In the genomic region with DNA sequence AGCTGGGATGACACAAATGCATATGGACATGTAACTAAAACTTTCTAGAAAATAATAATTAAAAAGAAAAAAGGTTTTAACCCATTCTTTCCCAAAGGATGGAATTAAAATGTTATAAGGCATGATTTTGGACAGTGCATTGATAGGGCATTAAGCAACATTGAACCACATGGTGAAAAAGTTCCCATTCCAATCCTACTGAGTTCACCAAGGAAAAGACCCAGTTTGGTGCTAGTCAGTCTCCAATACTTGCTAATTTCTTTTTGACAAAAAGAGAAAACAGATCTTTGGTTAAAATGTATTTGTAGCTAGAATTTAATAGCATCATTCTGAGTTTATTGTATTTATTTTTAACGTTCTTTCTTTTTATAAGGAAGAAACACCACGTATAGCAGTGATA, we compare ENCODE assay signal across 14 cellular contexts. TPM values are rescaled to one million over a fixed set of nuclear protein-coding genes. Genes with fewer than 3 reads are reported as not detected.
DNase-seq lines count a peak whose midpoint lies in the region; ATAC-seq and TF ChIP-seq lines count a peak whose summit lies in the region.
"Had no signal": no experiment of that assay in that cellular context is flagged by ENCODE, and none has a peak within 500 bp of the region (broad histone marks: within the 10 kb centered on the region; RNA-seq: fewer than 3 reads in every experiment).

No MANE protein-coding gene starts in this region.

- H3K27me3 ChIP-seq in left ventricle myocardium inferior (ENCODE audit: low read depth) (no peaks in the 10 kb centered on the region), osteoblast (ENCODE audit: insufficient read depth, low read length) (no peaks in the 10 kb centered on the region), upper lobe of left lung (no peaks in the 10 kb centered on the region), neuronal stem cell (ENCODE audit: control insufficient read depth in 3 of 3, insufficient read depth in 3 of 3, low read depth in 1 of 3, low read length in 3 of 3) (no peaks in the 10 kb centered on the region), PC-9 (ENCODE audit: insufficient read depth, low read depth) (no peaks in the 10 kb centered on the region)
- no peaks in the 10 kb centered on the region for H3K27me3 ChIP-seq in CD8-positive, alpha-beta T cell (ENCODE audit: insufficient read depth, low read length)

- DNase-seq in left ventricle myocardium inferior (no peak), Right ventricle myocardium superior (no peak), OCI-LY7 (ENCODE audit: low spot score) (no peak), osteoblast (ENCODE audit: insufficient read length, low spot score, missing footprints) (no peak), upper lobe of left lung (no peak), neuronal stem cell (ENCODE audit: low spot score) (no peak), PC-9 (no peak)
- no peak for DNase-seq in CD8-positive, alpha-beta T cell
- DNase-seq: AML-193, DMS 273 treated with DMSO at 0.1 percent for 48 hours, H9, NCI-H1105 treated with DMSO at 0.1 percent for 48 hours, NCI-H187 treated with DMSO at 0.1 percent for 48 hours, NCI-H774 had no signal

- H2BK5ac ChIP-seq in neuronal stem cell (ENCODE audit: low read length) = no peak overlapping the region

- H2BK120ac ChIP-seq in neuronal stem cell (ENCODE audit: low read depth, low read length) = no peak overlapping the region

- no peak overlapping the region for H2BK15ac ChIP-seq in neuronal stem cell (ENCODE audit: low read length)

- H3K4me1 ChIP-seq in left ventricle myocardium inferior = peaks cover 66% of the 10 kb centered on the region
- peaks cover 8% of the 10 kb centered on the region for H3K4me1 ChIP-seq in OCI-LY7 (ENCODE audit: insufficient read depth, low read length, poor library complexity, severe bottlenecking)
- H3K4me1 ChIP-seq in osteoblast (ENCODE audit: insufficient read depth, low read length) = no peaks in the 10 kb centered on the region
- peaks cover 33 to 41% (median 36%) of the 10 kb centered on the region in 4 donors for H3K4me1 ChIP-seq in upper lobe of left lung
- H3K4me1 ChIP-seq in neuronal stem cell (ENCODE audit: control insufficient read depth in 2 of 2, insufficient read depth in 1 of 2, low read depth in 1 of 2, low read length in 2 of 2) = no peaks in the 10 kb centered on the region
- peaks cover 8% of the 10 kb centered on the region for H3K4me1 ChIP-seq in PC-9 (replicated peaks; ENCODE audit: insufficient read depth)
- no peaks in the 10 kb centered on the region for H3K4me1 ChIP-seq in CD8-positive, alpha-beta T cell (ENCODE audit: insufficient read depth, low read length)

- H3K9me3 ChIP-seq in left ventricle myocardium inferior (replicated peaks) (peaks cover 16% of the 10 kb centered on the region), OCI-LY7 (ENCODE audit: low read length) (no peaks in the 10 kb centered on the region), osteoblast (ENCODE audit: low read depth, low read length) (peaks cover 3% of the 10 kb centered on the region), upper lobe of left lung (peaks cover 0 to 5% (median 2%) of the 10 kb centered on the region in 4 donors), neuronal stem cell (replicated peaks in 1 of 2; ENCODE audit: control insufficient read depth in 2 of 2, insufficient read depth in 1 of 2, low read depth in 1 of 2, low read length in 2 of 2) (peaks cover 5 to 7% of the 10 kb centered on the region in 2 donors), PC-9 (ENCODE audit: insufficient read depth, low read depth) (peaks cover 9% of the 10 kb centered on the region)
- no peaks in the 10 kb centered on the region for H3K9me3 ChIP-seq in CD8-positive, alpha-beta T cell (ENCODE audit: low read length)

- H3F3A ChIP-seq in PC-9 (ENCODE audit: insufficient read depth, low read depth) = no peaks in the 10 kb centered on the region; the same call in none of the 2 replicates

- intact Hi-C loops in left ventricle myocardium inferior (cut with micrococcal nuclease) (no loop called here), Right ventricle myocardium superior (cut with DNase I) (no loop called here), OCI-LY7 (cut with micrococcal nuclease; ENCODE audit: unreplicated experiment) (no loop called here), PC-9 (cut with micrococcal nuclease; ENCODE audit: unreplicated experiment) (no loop called here)
- intact Hi-C loops in CD8-positive, alpha-beta T cell (cut with DNase I, micrococcal nuclease) = no loop called here

- H3K4me3 ChIP-seq in left ventricle myocardium inferior (peak overlapping the region; percentile 57), OCI-LY7 (ENCODE audit: low read depth, low read length, poor library complexity, severe bottlenecking) (no peak overlapping the region), osteoblast (ENCODE audit: insufficient read depth, low read length) (no peak overlapping the region), upper lobe of left lung (no peak overlapping the region), neuronal stem cell (ENCODE audit: low read length in 2 of 2) (no peak overlapping the region), PC-9 (no peak overlapping the region)
- no peak overlapping the region for H3K4me3 ChIP-seq in CD8-positive, alpha-beta T cell (ENCODE audit: low read depth, low read length)

- H3K4me1 Mint-ChIP-seq in CD8-positive, alpha-beta T cell (ENCODE audit: low read depth) = peaks cover 11% of the 10 kb centered on the region

- H3K9me2 ChIP-seq in OCI-LY7 (ENCODE audit: insufficient read depth, low read length) = no peaks in the 10 kb centered on the region
- H3K9me2 ChIP-seq in PC-9 (ENCODE audit: insufficient read depth) = no peaks in the 10 kb centered on the region

- H3K79me2 ChIP-seq in OCI-LY7 (ENCODE audit: insufficient read depth, low read depth, low read length) (no peaks in the 10 kb centered on the region), osteoblast (ENCODE audit: insufficient read depth, low read length) (peaks cover 50% of the 10 kb centered on the region), PC-9 (ENCODE audit: low read depth) (peaks cover 45% of the 10 kb centered on the region)

- H3K27ac Mint-ChIP-seq in CD8-positive, alpha-beta T cell = no peak overlapping the region
- H3K27ac Mint-ChIP-seq: H9 had no signal

- H3K36me3 ChIP-seq in left ventricle myocardium inferior (peaks cover 19% of the 10 kb centered on the region), OCI-LY7 (ENCODE audit: insufficient read depth, low read length) (no peaks in the 10 kb centered on the region), osteoblast (ENCODE audit: insufficient read depth, low read length) (peaks cover 10% of the 10 kb centered on the region), upper lobe of left lung (peaks cover 0 to 20% (median 7%) of the 10 kb centered on the region in 4 donors), neuronal stem cell (replicated peaks in 1 of 2; ENCODE audit: control insufficient read depth in 2 of 2, insufficient read depth in 2 of 2, low read length in 2 of 2) (peaks cover 2 to 4% of the 10 kb centered on the region in 2 donors), PC-9 (ENCODE audit: low read depth) (peaks cover 25% of the 10 kb centered on the region)
- no peaks in the 10 kb centered on the region for H3K36me3 ChIP-seq in CD8-positive, alpha-beta T cell (ENCODE audit: insufficient read depth, low read length)

- H3K23ac ChIP-seq in neuronal stem cell (ENCODE audit: low read depth, low read length, poor library complexity) = no peak overlapping the region

- no peak overlapping the region for H3K18ac ChIP-seq in neuronal stem cell (ENCODE audit: low read length)

- no peak overlapping the region for H2AK5ac ChIP-seq in neuronal stem cell (ENCODE audit: low read depth, low read length)

- TF ChIP-seq POLR2A in upper lobe of left lung (IDR thresholded peaks at IDR 0.05) = no peak

- 65 to 77% methylated on average over 2 of the region's 2 CpGs for WGBS in upper lobe of left lung, 2 donors
- no CpG with 5 or more reads among the region's 2 CpGs for WGBS in neuronal stem cell (ENCODE audit: extremely low coverage in 2 of 2, insufficient read length in 2 of 2, insufficient replicate concordance in 1 of 2), 2 donors

- H3K4me2 ChIP-seq in OCI-LY7 (ENCODE audit: low read length) = peak overlapping the region; percentile 66; the same call in 1 of the 2 replicates
- H3K4me2 ChIP-seq in osteoblast (ENCODE audit: insufficient read depth, low read length) = peak overlapping the region; percentile 28
- no peak overlapping the region for H3K4me2 ChIP-seq in neuronal stem cell (ENCODE audit: insufficient read depth, low read length, poor library complexity, severe bottlenecking)
- no peak overlapping the region for H3K4me2 ChIP-seq in PC-9

- H3K27ac ChIP-seq in left ventricle myocardium inferior (replicated peaks) (peak overlapping the region; percentile 86), OCI-LY7 (ENCODE audit: low read depth, low read length, poor library complexity, severe bottlenecking) (no peak overlapping the region), osteoblast (ENCODE audit: low read depth, low read length) (no peak overlapping the region), upper lobe of left lung (peak overlapping the region in 3 of 4 donors; percentile 18 to 70 (median 38)), neuronal stem cell (replicated peaks; ENCODE audit: low read length) (no peak overlapping the region), PC-9 (no peak overlapping the region)
- H3K27ac ChIP-seq in CD8-positive, alpha-beta T cell (ENCODE audit: low read depth, low read length) = no peak overlapping the region

- ATAC-seq in Right ventricle myocardium superior (ENCODE audit: poor library complexity) = no peak
- ATAC-seq in upper lobe of left lung (ENCODE audit: low FRiP score in 2 of 2) = no peak
- ATAC-seq in CD8-positive, alpha-beta T cell = no peak

- H3K4me3 Mint-ChIP-seq in CD8-positive, alpha-beta T cell = no peak overlapping the region
- H3K4me3 Mint-ChIP-seq: H9 had no signal

- H2BK12ac ChIP-seq in neuronal stem cell (ENCODE audit: low read length) = no peak overlapping the region

- H3K79me1 ChIP-seq in neuronal stem cell (ENCODE audit: low read depth, low read length) = no peaks in the 10 kb centered on the region

- no peak for TF ChIP-seq CTCF in left ventricle myocardium inferior (IDR thresholded peaks at IDR 0.05; ENCODE audit: borderline replicate concordance)
- no peak for TF ChIP-seq CTCF in OCI-LY7 (conservative IDR thresholded peaks at IDR 0.05; ENCODE audit: low read length)
- no peak for TF ChIP-seq CTCF in osteoblast (IDR thresholded peaks at IDR 0.05; ENCODE audit: extremely low read depth, low read depth, low read length)
- no peak for TF ChIP-seq CTCF in upper lobe of left lung (IDR thresholded peaks at IDR 0.05)
- no peak for TF ChIP-seq CTCF in PC-9 (conservative IDR thresholded peaks at IDR 0.05)
- no peak for TF ChIP-seq CTCF in CD8-positive, alpha-beta T cell (IDR thresholded peaks at IDR 0.05)

- BruUV-seq in OCI-LY7 (replicated peaks; lab: Mats Ljungman, UMichigan) = no TSS peak
- no TSS peak for BruUV-seq in PC-9 (replicated peaks; lab: Mats Ljungman, UMichigan)

- peaks cover 12% of the 10 kb centered on the region for H3K9me3 Mint-ChIP-seq in CD8-positive, alpha-beta T cell

- no peak overlapping the region for H3K9ac ChIP-seq in neuronal stem cell (ENCODE audit: low read depth, low read length, poor library complexity)

- CTCF ChIA-PET in OCI-LY7 (lab: Charles Lee; ENCODE audit: unreplicated experiment) (no interaction called here), PC-9 (lab: Charles Lee) (interaction anchor here (0.6 kb wide), 1 partner anchor 258 kb away, joined by 5 read pairs; no protein-coding TSS in a partner anchor)
- CTCF ChIA-PET in CD8-positive, alpha-beta T cell (lab: Charles Lee) = interaction anchor here (0.7 to 0.9 kb wide), 2 partner anchors 31 to 367 kb away, joined by 3 to 4 read pairs; no protein-coding TSS in a partner anchor

- H3K27me3 Mint-ChIP-seq in CD8-positive, alpha-beta T cell (ENCODE audit: low read depth) = peaks cover 21% of the 10 kb centered on the region

- no peaks in the 10 kb centered on the region for H3K36me3 Mint-ChIP-seq in CD8-positive, alpha-beta T cell

- H4K8ac ChIP-seq in neuronal stem cell (ENCODE audit: low read depth, low read length) = no peak overlapping the region

- POLR2A ChIA-PET in OCI-LY7 (lab: Charles Lee) (interaction anchor here (1.0 kb wide), 1 partner anchor 10 kb away, joined by 4 read pairs; no protein-coding TSS in a partner anchor), PC-9 (lab: Charles Lee; ENCODE audit: unreplicated experiment) (no interaction called here)
- POLR2A ChIA-PET in CD8-positive, alpha-beta T cell (lab: Charles Lee) = no interaction called here

- H4K20me1 ChIP-seq in OCI-LY7 (ENCODE audit: insufficient read depth, low read length) = no peaks in the 10 kb centered on the region
- H4K20me1 ChIP-seq in osteoblast (ENCODE audit: insufficient read depth, low read length) = peaks cover 3% of the 10 kb centered on the region
- no peaks in the 10 kb centered on the region; the same call in 1 of the 2 replicates for H4K20me1 ChIP-seq in PC-9 (ENCODE audit: insufficient read depth)

- no peak overlapping the region for H4K91ac ChIP-seq in neuronal stem cell (ENCODE audit: low read depth, low read length, poor library complexity)

- no peak overlapping the region for H3K14ac ChIP-seq in neuronal stem cell (ENCODE audit: low read length)

- no peak for TF ChIP-seq EP300 in upper lobe of left lung (IDR thresholded peaks at IDR 0.05)

- no peak overlapping the region for H3K4ac ChIP-seq in neuronal stem cell (ENCODE audit: low read length)

- H2AFZ ChIP-seq in OCI-LY7 (ENCODE audit: low read length) (peak overlapping the region; percentile 92; the same call in 1 of the 2 replicates), osteoblast (ENCODE audit: low read length) (no peak overlapping the region), neuronal stem cell (ENCODE audit: low read length) (no peak overlapping the region), PC-9 (no peak overlapping the region)

RNA-seq across cellular contexts. Expression of a gene that starts 28.1 kb away (rescaled TPM):
- total RNA-seq in left ventricle myocardium inferior = 60.5 TPM
- total RNA-seq in Right ventricle myocardium superior = 81.0 TPM
- total RNA-seq in OCI-LY7 (2014; rRNA removed; shearing (Covaris generic)) = not detected in 2 replicates
- not detected in 2 replicates for total RNA-seq in OCI-LY7 (2022)
- 31.8 and 35.4 TPM in 2 replicates for total RNA-seq in osteoblast
- 1,000 to 10,000 TPM in 1 of 6 donors, 100 to 1,000 TPM in 5; 261 to 1,020 (median 640) TPM for total RNA-seq in upper lobe of left lung
- 22.1 TPM for polyA plus RNA-seq in neuronal stem cell (2013, experiment 1 of 2)
- polyA plus RNA-seq in neuronal stem cell (2013, experiment 2 of 2) = 23.3 TPM
- 82.5 and 137 TPM in 2 replicates for total RNA-seq in PC-9 (2021)
- total RNA-seq in CD8-positive, alpha-beta T cell = not detected

Comparison
In these comparisons a context has a peak if more than half of its experiments do, and no peak if none do; other contexts are left out.
1. H3K27ac ChIP-seq: peak in left ventricle myocardium inferior (single experiment) and upper lobe of left lung (3 of 4); none in OCI-LY7 (single experiment), osteoblast (single experiment), neuronal stem cell (single experiment), PC-9 (single experiment) and CD8-positive, alpha-beta T cell (single experiment).
2. H3K4me2 ChIP-seq: peak in OCI-LY7 (single experiment) and osteoblast (single experiment); none in neuronal stem cell (single experiment) and PC-9 (single experiment).
3. RNA of a gene that starts 28.1 kb away (total RNA-seq): 261 to 1,020 TPM in upper lobe of left lung, 82.5 to 137 TPM in PC-9, 81.0 TPM in Right ventricle myocardium superior (single experiment), 60.5 TPM in left ventricle myocardium inferior (single experiment) and 31.8 to 35.4 TPM in osteoblast; not detected in OCI-LY7 and not detected in CD8-positive, alpha-beta T cell; every median in the first group is over 10 times any median in the second.